14 cellular contexts compared by ENCODE assay signal in genomic region chr1:192826791-192827477, GRCh38. TPM values are rescaled to one million over a fixed set of nuclear protein-coding genes. Genes with fewer than 3 reads are reported as not detected.
DNase-seq lines count a peak whose midpoint lies in the region; ATAC-seq and TF ChIP-seq lines count a peak whose summit lies in the region.
"Had no signal": no experiment of that assay in that cellular context is flagged by ENCODE, and none has a peak within 500 bp of the region (broad histone marks: within the 10 kb centered on the region; RNA-seq: fewer than 3 reads in every experiment).

No MANE protein-coding gene starts in this region.

- H3K9me3 ChIP-seq in MG63: no peaks in the 10 kb centered on the region
- H3K9me3 ChIP-seq in tibial nerve: no peaks in the 10 kb centered on the region
- H3K9me3 ChIP-seq: SJSA1 had no signal

- peak; percentile 30 to 85 for ATAC-seq in left cardiac atrium
- ATAC-seq in GM19455 (IDR thresholded peaks at IDR 0.05; ENCODE audit: unreplicated experiment): no peak

- H3K27me3 ChIP-seq in MG63: no peaks in the 10 kb centered on the region
- H3K27me3 ChIP-seq in tibial nerve: no peaks in the 10 kb centered on the region
- H3K27me3 ChIP-seq: SJSA1 had no signal

- H3K4me3 ChIP-seq in MG63 (no peak overlapping the region), tibial nerve (no peak overlapping the region)
- H3K4me3 ChIP-seq: SJSA1 had no signal

- TF ChIP-seq CTCF in tibial nerve (IDR thresholded peaks at IDR 0.05): no peak

- intact Hi-C loops in left cardiac atrium (cut with DNase I) (no loop called here), cardiac septum (cut with DNase I) (no loop called here)

- peak overlapping the region; percentile 89 for H3K27ac ChIP-seq in epithelial cell of prostate
- H3K27ac ChIP-seq in tibial nerve: no peak overlapping the region
- H3K27ac ChIP-seq: SJSA1 had no signal

- H3K4me1 ChIP-seq in tibial nerve: no peaks in the 10 kb centered on the region

- H3K36me3 ChIP-seq in MG63 (no peaks in the 10 kb centered on the region), tibial nerve (no peaks in the 10 kb centered on the region)
- H3K36me3 ChIP-seq: SJSA1 had no signal

- no peak for TF ChIP-seq EP300 in tibial nerve (IDR thresholded peaks at IDR 0.05)

- no peak for DNase-seq in left cardiac atrium
- DNase-seq in cardiac septum (ENCODE audit: low spot score): no peak
- peak; percentile 26 for DNase-seq in MG63
- no peak for DNase-seq in epithelial cell of prostate (ENCODE audit: low read depth, low spot score)
- DNase-seq in retina: no peak
- no peak for DNase-seq in tibial nerve (ENCODE audit: low spot score in 2 of 2)
- DNase-seq in UCSD-AML1 (lab: John Stamatoyannopoulos, UW; ENCODE audit: unreplicated experiment): no peak
- DNase-seq: activated CD4-positive, alpha-beta T cell treated with anti-CD3 and anti-CD28 coated beads for 4 hours; activated naive CD4-positive, alpha-beta T cell treated with Interleukin-2 at 50 U/mL for 16 hours; KBM-7; nephron progenitor cell; stimulated activated naive CD4-positive, alpha-beta T cell had no signal

- no peak for TF ChIP-seq POLR2A in tibial nerve (IDR thresholded peaks at IDR 0.05)

- WGBS in tibial nerve, 2 donors: 63 to 71% methylated on average over 4 of the region's 4 CpGs

RNA-seq across cellular contexts. Expression of gene RGS2, which starts 18.1 kb away (rescaled TPM):
- 10 to 100 TPM; 33.1 to 89.7 TPM for total RNA-seq in left cardiac atrium
- 13.5 TPM for total RNA-seq in cardiac septum
- 0.20 TPM in 1 of 2 replicates, not detected in the other for total RNA-seq in MG63 (2014; rRNA removed; shearing (Covaris generic); ENCODE audit: low replicate concordance)
- total RNA-seq in tibial nerve: 10 to 100 TPM; 15.0 to 38.6 (median 31.1) TPM

Comparison
In these comparisons a context has a peak if more than half of its experiments do, and no peak if none do; other contexts are left out.
1. RNA of gene RGS2, which starts 18.1 kb away (total RNA-seq): 33.1 to 89.7 TPM in left cardiac atrium, 15.0 to 38.6 TPM in tibial nerve and 13.5 TPM in cardiac septum (single experiment); 0.20 TPM in MG63; every median in the first group is over 10 times any median in the second.